17 cellular contexts compared by ENCODE assay signal in the genomic region with DNA sequence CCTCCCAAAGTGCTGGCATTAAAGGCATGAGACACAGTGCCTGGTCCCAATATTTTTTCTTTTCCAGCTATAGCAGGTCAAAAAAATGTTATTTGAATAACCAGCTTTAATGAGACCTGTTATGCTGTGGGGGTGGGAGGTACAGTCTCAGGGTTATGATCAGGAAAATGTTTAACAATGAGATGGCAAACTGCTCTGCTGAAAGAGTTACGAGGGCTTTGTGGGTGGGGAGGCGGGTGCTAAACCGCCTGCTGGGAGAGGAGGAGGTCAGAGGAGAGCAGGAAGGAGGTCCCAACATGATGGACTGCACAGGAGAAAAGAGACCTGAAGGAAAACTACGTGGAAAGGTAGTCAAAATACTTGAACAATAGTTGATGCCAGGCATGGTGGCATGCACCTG.
"Had no signal": no experiment of that assay in that cellular context is flagged by ENCODE, and none has a peak within 500 bp of the region (broad histone marks: within the 10 kb centered on the region; RNA-seq: fewer than 3 reads in every experiment).

No MANE protein-coding gene starts in this region.

- DNase-seq: IMR-90, Karpas-422, KG1, MG63, NCI-H1092, NCI-H1105 treated with DMSO at 0.1 percent for 48 hours, NCI-H1436, NCI-H2029, NCI-H226, NCI-H524, NCI-H526 treated with DMSO at 0.1 percent for 48 hours, NCI-H774, Right ventricle myocardium superior, RPMI8226, SIG-M5 had no signal

- H3K4me3 ChIP-seq: MG63, SJSA1, SK-N-MC had no signal

- H3K4me1 ChIP-seq: SJSA1 had no signal

- H3K9me3 ChIP-seq: MG63, SJSA1 had no signal

- H3K27me3 ChIP-seq: MG63, SJSA1 had no signal

- H3K27ac ChIP-seq: SJSA1, SK-N-MC had no signal
